In the genomic region with DNA sequence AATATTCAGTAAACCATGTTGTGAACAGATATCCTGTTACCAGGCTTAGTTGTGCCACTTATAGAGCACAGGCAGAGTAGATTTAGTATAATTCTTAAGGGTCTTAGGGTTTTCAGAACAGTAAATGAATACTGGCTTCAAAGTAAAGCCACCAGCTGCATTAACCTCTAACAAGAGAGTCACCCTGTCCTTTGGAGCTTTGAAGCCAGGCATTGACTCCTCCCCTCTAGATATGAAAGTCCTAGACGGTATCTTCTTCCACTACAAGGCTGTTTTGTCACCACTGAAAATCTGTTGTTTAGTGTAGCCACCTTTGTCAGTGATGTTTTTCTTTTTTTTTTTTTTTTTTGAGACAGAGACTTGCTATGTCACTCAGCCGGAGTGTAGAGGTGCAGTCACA, we compare ENCODE assay signal across 34 cellular contexts.
"Had no signal": no experiment of that assay in that cellular context is flagged by ENCODE, and none has a peak within 500 bp of the region (broad histone marks: within the 10 kb centered on the region; RNA-seq: fewer than 3 reads in every experiment).

No MANE protein-coding gene starts in this region.

- H3K9ac ChIP-seq: KMS-11 had no signal

- H3K36me3 ChIP-seq: MG63 had no signal

- H3K27me3 ChIP-seq: MG63 had no signal

- H3K4me2 ChIP-seq: KMS-11 had no signal

- H3K9me3 ChIP-seq: MG63 had no signal

- DNase-seq: Karpas-422, Kasumi-1, MG63, MV-4-11, NCI-H1048, NCI-H1092, NCI-H1092 treated with DMSO at 0.1 percent for 48 hours, NCI-H1105, NCI-H1105 treated with DMSO at 0.1 percent for 48 hours, NCI-H1417, NCI-H1417 treated with DMSO at 0.1 percent for 48 hours, NCI-H1436, NCI-H1436 treated with DMSO at 0.1 percent for 48 hours, NCI-H146, NCI-H1694, NCI-H1694 treated with DMSO at 0.1 percent for 48 hours, NCI-H187, NCI-H187 treated with DMSO at 0.1 percent for 48 hours, NCI-H1930, NCI-H2029, NCI-H2029 treated with DMSO at 0.1 percent for 48 hours, NCI-H2081, NCI-H2081 treated with DMSO at 0.1 percent for 48 hours, NCI-H2107, NCI-H2171, NCI-H2171 treated with DMSO at 0.1 percent for 48 hours, NCI-H2227 treated with DMSO at 0.1 percent for 48 hours, NCI-H226, NCI-H345, NCI-H446, NCI-H446 treated with DMSO at 0.1 percent for 48 hours, NCI-H510A, NCI-H510A treated with DMSO at 0.1 percent for 48 hours had no signal

- H3K27ac ChIP-seq: KMS-11 had no signal

- H3K4me3 ChIP-seq: MG63 had no signal
